In genomic region chr14:88023658-88024187, GRCh38 we compare ENCODE assay signal across 10 cellular contexts. TPM values are rescaled to one million over a fixed set of nuclear protein-coding genes. Genes with fewer than 3 reads are reported as not detected.
DNase-seq lines count a peak whose midpoint lies in the region; ATAC-seq, FAIRE-seq and TF ChIP-seq lines count a peak whose summit lies in the region.
"Had no signal": no experiment of that assay in that cellular context is flagged by ENCODE, and none has a peak within 500 bp of the region (broad histone marks: within the 10 kb centered on the region; RNA-seq: fewer than 3 reads in every experiment).

No MANE protein-coding gene starts in this region.

- dilution Hi-C loops in mammary epithelial cell (cut with HindIII; ENCODE audit: low sequenced_read_pairs): no loop called here

- H4K20me1 ChIP-seq in BLaER1 treated with 17β-estradiol and CSF1 and Interleukin-3, amounts not matched to agents 10 nM and 100 nM: no peaks in the 10 kb centered on the region
- H4K20me1 ChIP-seq in mammary epithelial cell (ENCODE audit: insufficient read depth, low read length): no peaks in the 10 kb centered on the region

- H3K27ac Mint-ChIP-seq in HFFc6: no peak overlapping the region

- H2AFZ ChIP-seq in mammary epithelial cell (ENCODE audit: low read depth, low read length): no peak overlapping the region

- H3K4me3 Mint-ChIP-seq in HFFc6: no peak overlapping the region

- H3K27me3 ChIP-seq in BLaER1 treated with 17β-estradiol and CSF1 and Interleukin-3, amounts not matched to agents 10 nM and 100 nM: no peaks in the 10 kb centered on the region
- H3K27me3 ChIP-seq in mammary epithelial cell (ENCODE audit: insufficient read depth, low read length): peaks cover 6% of the 10 kb centered on the region
- H3K27me3 ChIP-seq: gastrocnemius medialis had no signal

- no peaks in the 10 kb centered on the region for H3K9me3 Mint-ChIP-seq in HFFc6

- TF ChIP-seq CTCF in VCaP (conservative IDR thresholded peaks at IDR 0.05) (no peak), HFFc6 (IDR thresholded peaks at IDR 0.05) (no peak), kidney (IDR thresholded peaks at IDR 0.05; ENCODE audit: borderline replicate concordance, extremely low read depth, insufficient read depth) (no peak), mammary epithelial cell (conservative IDR thresholded peaks at IDR 0.05 in 1 of 2, IDR thresholded peaks at IDR 0.05 in 1 of 2; ENCODE audit: extremely low read depth in 1 of 2, insufficient read depth in 1 of 2, low read depth in 1 of 2, low read length in 2 of 2) (no peak)

- FAIRE-seq in GM19239 (lab: Jason Lieb, UNC): peak; percentile 37
- FAIRE-seq in kidney (lab: Jason Lieb, UNC): no peak

- DNase-seq in GM19239 (ENCODE audit: insufficient read length, low spot score) (no peak), left colon (no peak), NCI-H2081 treated with DMSO at 0.1 percent for 48 hours (lab: John Stamatoyannopoulos, UW) (no peak), HFFc6 (no peak), kidney (no peak), mammary epithelial cell (no peak)
- DNase-seq: gastrocnemius medialis had no signal

- H3K4me1 Mint-ChIP-seq in HFFc6 (ENCODE audit: low read depth): no peaks in the 10 kb centered on the region

- 77% methylated on average over 3 of the region's 3 CpGs for WGBS in mammary epithelial cell (ENCODE audit: low coverage, missing lambda C conversion rate)

- H3K9me3 ChIP-seq in BLaER1 treated with 17β-estradiol and CSF1 and Interleukin-3, amounts not matched to agents 10 nM and 100 nM (replicated peaks in 1 of 11): peaks cover 0 to 11% (median 5%) of the 10 kb centered on the region in 11 experiments; a peak in 5 of 22 replicates
- H3K9me3 ChIP-seq in kidney (ENCODE audit: control insufficient read depth in 1 of 2, low read length in 2 of 2) (no peaks in the 10 kb centered on the region), mammary epithelial cell (replicated peaks; ENCODE audit: insufficient read depth, low read length) (no peaks in the 10 kb centered on the region)
- H3K9me3 ChIP-seq: gastrocnemius medialis, thoracic aorta had no signal

- H3K4me1 ChIP-seq in BLaER1 treated with 17β-estradiol and CSF1 and Interleukin-3, amounts not matched to agents 10 nM and 100 nM: peaks cover 25 to 100% (median 36%) of the 10 kb centered on the region in 10 experiments
- no peaks in the 10 kb centered on the region for H3K4me1 ChIP-seq in kidney (ENCODE audit: control insufficient read depth in 1 of 2, insufficient read depth in 1 of 2, low read depth in 1 of 2, low read length in 2 of 2)
- no peaks in the 10 kb centered on the region for H3K4me1 ChIP-seq in mammary epithelial cell (ENCODE audit: insufficient read depth, low read length)
- H3K4me1 ChIP-seq: gastrocnemius medialis had no signal

- peak overlapping the region in 4 of 10 experiments; percentile 11 to 41 (median 17); a peak in 6 of 20 replicates for H3K4me3 ChIP-seq in BLaER1 treated with 17β-estradiol and CSF1 and Interleukin-3, amounts not matched to agents 10 nM and 100 nM
- H3K4me3 ChIP-seq in kidney (ENCODE audit: low read length in 2 of 2): no peak overlapping the region
- H3K4me3 ChIP-seq in mammary epithelial cell (replicated peaks in 1 of 3; ENCODE audit: insufficient read depth in 1 of 3, low read depth in 2 of 3, low read length in 3 of 3): no peak overlapping the region
- H3K4me3 ChIP-seq: gastrocnemius medialis, thoracic aorta had no signal

- ATAC-seq in left colon: peak; percentile 67
- ATAC-seq: gastrocnemius medialis had no signal

- no TSS peak for BruUV-seq in mammary epithelial cell (replicated peaks; lab: Mats Ljungman, UMichigan)

- no peaks in the 10 kb centered on the region for H3K79me2 ChIP-seq in mammary epithelial cell (ENCODE audit: insufficient read depth, low read length)

- H3K36me3 Mint-ChIP-seq in HFFc6 (ENCODE audit: low read depth): no peaks in the 10 kb centered on the region

- H3K27ac ChIP-seq in BLaER1 treated with 17β-estradiol and CSF1 and Interleukin-3, amounts not matched to agents 10 nM and 100 nM: peak overlapping the region; percentile 3 to 78 (median 47); a peak in 17 of 22 replicates
- H3K27ac ChIP-seq in VCaP (peak overlapping the region; percentile 98), kidney (ENCODE audit: low read depth in 2 of 2, low read length in 2 of 2) (no peak overlapping the region), mammary epithelial cell (ENCODE audit: insufficient read depth, low read depth, low read length) (no peak overlapping the region)
- H3K27ac ChIP-seq: gastrocnemius medialis, thoracic aorta had no signal

- H3K27me3 Mint-ChIP-seq in HFFc6 (ENCODE audit: insufficient read depth): peaks cover 1% of the 10 kb centered on the region

- in situ Hi-C loops in mammary epithelial cell (cut with MboI; ENCODE audit: low sequenced_read_pairs in 2 of 2): no loop called here

- peaks cover 0 to 25% (median 0%) of the 10 kb centered on the region in 11 experiments; a peak in 6 of 22 replicates for H3K36me3 ChIP-seq in BLaER1 treated with 17β-estradiol and CSF1 and Interleukin-3, amounts not matched to agents 10 nM and 100 nM
- no peaks in the 10 kb centered on the region for H3K36me3 ChIP-seq in kidney (ENCODE audit: control insufficient read depth in 1 of 2, insufficient read depth in 2 of 2, low read length in 2 of 2)
- H3K36me3 ChIP-seq in mammary epithelial cell (ENCODE audit: insufficient read depth, low read length): no peaks in the 10 kb centered on the region
- H3K36me3 ChIP-seq: gastrocnemius medialis, thoracic aorta had no signal

- CTCF ChIA-PET in mammary epithelial cell (lab: Charles Lee; ENCODE audit: low non-redundant PET): no interaction called here

- H3K4me2 ChIP-seq in BLaER1 treated with 17β-estradiol and CSF1 and Interleukin-3, amounts not matched to agents 10 nM and 100 nM: peak overlapping the region; percentile 54 to 88 (median 73)
- H3K4me2 ChIP-seq in mammary epithelial cell (ENCODE audit: insufficient read depth, low read depth, low read length): no peak overlapping the region

- H3K9ac ChIP-seq in BLaER1 treated with 17β-estradiol and CSF1 and Interleukin-3, amounts not matched to agents 10 nM and 100 nM: peak overlapping the region in 4 of 11 experiments; percentile 39 to 61 (median 47); a peak in 6 of 22 replicates
- H3K9ac ChIP-seq in kidney (ENCODE audit: low read length in 2 of 2) (no peak overlapping the region), mammary epithelial cell (ENCODE audit: insufficient read depth, low read length) (no peak overlapping the region)

- intact Hi-C loops in left colon (cut with DNase I, micrococcal nuclease) (no loop called here), kidney (cut with DNase I) (loop anchor here (10.0 kb wide), 1 partner anchor 141 kb away; no protein-coding TSS in a partner anchor), mammary epithelial cell (cut with micrococcal nuclease) (no loop called here)

RNA-seq across cellular contexts. Expression of gene GPR65, which starts 18.8 kb away (rescaled TPM):
- 1 to 10 TPM in 1 of 2 donors, under 1 TPM in 1; 0.18 to 1.5 TPM for total RNA-seq in left colon
- under 1 TPM in 5 of 6 experiments, not detected in 1; 0.07 to 0.34 (median 0.20) TPM for total RNA-seq in HFFc6 (2021; fragmentation: NEBNext Ultra II Directional; extraction: Animal tissue kit (Norgen Biotek cat#: 25700))
- total RNA-seq in kidney: 3.8 TPM
- polyA plus RNA-seq in kidney (ENCODE audit: insufficient read depth, low read depth, low replicate concordance): 0.62 TPM
- total RNA-seq in mammary epithelial cell: not detected
- not detected for polyA plus RNA-seq in mammary epithelial cell
- polyA minus RNA-seq in mammary epithelial cell: not detected

RNA-seq across cellular contexts. Expression of gene GALC, which starts 30.7 kb away (rescaled TPM):
- total RNA-seq in left colon: 10 to 100 TPM; 22.9 to 23.6 TPM
- 10 to 100 TPM in 5 of 6 experiments, 1 to 10 TPM in 1; 9.3 to 11.8 (median 10.8) TPM for total RNA-seq in HFFc6 (2021; fragmentation: NEBNext Ultra II Directional; extraction: Animal tissue kit (Norgen Biotek cat#: 25700))
- total RNA-seq in kidney: 29.4 TPM
- polyA plus RNA-seq in kidney (ENCODE audit: insufficient read depth, low read depth, low replicate concordance): 13.6 TPM
- 10 to 100 TPM in 1 of 2 donors, 1 to 10 TPM in 1; 7.1 to 20.2 TPM for total RNA-seq in mammary epithelial cell
- polyA plus RNA-seq in mammary epithelial cell: 4.5 TPM
- 28.0 TPM for polyA minus RNA-seq in mammary epithelial cell

Comparison
In these comparisons a context has a peak if more than half of its experiments do, and no peak if none do; other contexts are left out.
1. H3K27ac ChIP-seq: peak in BLaER1 treated with 17β-estradiol and CSF1 and Interleukin-3, amounts not matched to agents 10 nM and 100 nM (11 of 11) and VCaP (single experiment); none in kidney (0 of 2) and mammary epithelial cell (single experiment).